Comparison of ENCODE assay signal across 8 cellular contexts in the genomic region with DNA sequence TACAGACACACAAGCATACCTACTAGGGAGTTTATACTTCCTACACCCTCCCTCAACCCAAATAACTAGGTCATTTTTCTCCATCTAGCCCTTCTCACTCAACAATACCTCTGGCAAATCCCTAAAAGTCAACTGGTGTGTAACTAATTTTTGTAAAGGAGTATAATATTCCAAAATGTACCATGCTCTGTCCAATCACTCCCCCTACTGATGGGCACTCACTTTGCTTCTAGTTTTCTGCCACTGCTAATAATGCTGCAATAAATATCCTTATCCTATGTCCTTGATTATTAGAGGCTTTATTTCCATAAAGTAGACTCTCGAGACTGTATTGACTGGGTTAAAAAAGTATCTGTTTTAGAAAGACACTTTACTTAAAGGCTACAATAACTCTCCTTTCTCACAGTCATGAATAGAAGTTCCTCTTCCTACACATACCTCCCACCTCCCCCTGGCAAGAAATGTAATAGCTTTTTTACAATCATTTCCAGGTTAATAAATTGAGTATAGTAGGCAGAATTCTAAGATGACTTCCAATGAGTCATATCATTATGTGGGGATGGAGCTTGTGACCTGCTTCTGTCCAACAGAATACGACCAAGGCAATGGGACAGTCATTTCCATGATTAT. TPM values are rescaled to one million over a fixed set of nuclear protein-coding genes. Genes with fewer than 3 reads are reported as not detected.
DNase-seq lines count a peak whose midpoint lies in the region; ATAC-seq and TF ChIP-seq lines count a peak whose summit lies in the region.

No MANE protein-coding gene starts in this region.

- TF ChIP-seq CTCF in AG09319 (IDR thresholded peaks at IDR 0.05; ENCODE audit: low read depth, low read length) (peak; percentile 79), GM20000 (IDR thresholded peaks at IDR 0.05; ENCODE audit: extremely low read depth, missing control alignments) (peak; percentile 22), kidney epithelial cell (IDR thresholded peaks at IDR 0.05; ENCODE audit: insufficient read depth, low read length, poor library complexity, severe bottlenecking) (peak; percentile 68)

- peak overlapping the region; percentile 9 for H3K27ac Mint-ChIP-seq in activated T-helper 17 cell treated with anti-CD3 and anti-CD28 coated beads, Interleukin-2, amount 50 U/mL, for 72 hours

- H3K4me3 ChIP-seq in kidney epithelial cell (ENCODE audit: low read depth, low read length): no peak overlapping the region

- H3K27me3 Mint-ChIP-seq in activated T-helper 17 cell treated with anti-CD3 and anti-CD28 coated beads, Interleukin-2, amount 50 U/mL, for 72 hours: no peaks in the 10 kb centered on the region

- H3K36me3 ChIP-seq in kidney epithelial cell (ENCODE audit: control insufficient read depth, insufficient read depth, low read length): no peaks in the 10 kb centered on the region

- no peaks in the 10 kb centered on the region for H3K9me3 Mint-ChIP-seq in activated T-helper 17 cell treated with anti-CD3 and anti-CD28 coated beads, Interleukin-2, amount 50 U/mL, for 72 hours

- no peak overlapping the region for H3K4me3 Mint-ChIP-seq in activated T-helper 17 cell treated with anti-CD3 and anti-CD28 coated beads, Interleukin-2, amount 50 U/mL, for 72 hours

- DNase-seq in AG09319 (ENCODE audit: extremely low read depth, low read depth): peak; percentile 18
- DNase-seq in GM20000 (ENCODE audit: low spot score): no peak
- no peak for DNase-seq in kidney epithelial cell (ENCODE audit: low read depth)
- DNase-seq in activated CD4-positive, alpha-beta T cell treated with anti-CD3 and anti-CD28 coated beads, Interleukin-2, amount 50 U/mL, for 4 hours: no peak
- no peak for DNase-seq in activated CD4-positive, alpha-beta T cell treated with anti-CD3 and anti-CD28 coated beads for 48 hours

- no peak for ATAC-seq in activated T-helper 17 cell treated with anti-CD3 and anti-CD28 coated beads, Interleukin-2, amount 50 U/mL, for 72 hours (replicated peaks)
- ATAC-seq in GM19324 (IDR thresholded peaks at IDR 0.05; ENCODE audit: low FRiP score, unreplicated experiment) (no peak), GM21737 (IDR thresholded peaks at IDR 0.05; ENCODE audit: unreplicated experiment) (no peak)

- peaks cover 9% of the 10 kb centered on the region for H3K4me1 Mint-ChIP-seq in activated T-helper 17 cell treated with anti-CD3 and anti-CD28 coated beads, Interleukin-2, amount 50 U/mL, for 72 hours

- H3K27me3 ChIP-seq in kidney epithelial cell (ENCODE audit: control insufficient read depth, insufficient read depth, low read length): no peaks in the 10 kb centered on the region

- H3K36me3 Mint-ChIP-seq in activated T-helper 17 cell treated with anti-CD3 and anti-CD28 coated beads, Interleukin-2, amount 50 U/mL, for 72 hours (ENCODE audit: low read depth): peaks cover 54% of the 10 kb centered on the region

RNA-seq across cellular contexts. Expression of a gene that starts 30.0 kb away (rescaled TPM):
- 10 to 100 TPM; 23.2 to 38.1 TPM for total RNA-seq in activated T-helper 17 cell treated with anti-CD3 and anti-CD28 coated beads, Interleukin-2, amount 50 U/mL, for 72 hours
- 17.8 and 18.6 TPM in 2 replicates for total RNA-seq in kidney epithelial cell

Comparison
In these comparisons a context has a peak if more than half of its experiments do, and no peak if none do; other contexts are left out.
1. CTCF ChIP-seq: peak in every context shown above with its lines; median percentile 79 in AG09319; 68 in kidney epithelial cell; 22 in GM20000.